In the genomic region with DNA sequence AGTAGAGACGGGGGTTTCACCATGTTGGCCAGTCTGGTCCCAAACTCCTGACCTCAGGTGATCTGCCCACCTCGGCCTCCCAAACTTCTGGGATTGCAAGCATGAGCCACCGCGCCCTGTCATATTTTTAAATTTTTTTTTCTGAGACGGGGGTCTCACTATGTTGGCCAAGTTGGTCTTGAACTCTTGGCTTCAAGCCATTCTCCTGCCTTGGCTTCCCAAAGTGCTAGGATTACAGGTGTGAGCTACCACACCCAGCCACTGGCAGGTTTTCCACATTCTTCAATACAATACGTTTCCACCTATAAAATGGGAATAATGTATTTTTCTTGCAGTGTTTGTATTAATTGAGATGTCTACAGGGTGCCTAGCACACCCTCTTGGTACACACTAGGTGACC, we compare ENCODE assay signal across 17 cellular contexts. TPM values are rescaled to one million over a fixed set of nuclear protein-coding genes. Genes with fewer than 3 reads are reported as not detected.
A peak's percentile ranks its signal among the peaks of the same experiment; 100 is the strongest.
DNase-seq lines count a peak whose midpoint lies in the region; ATAC-seq, FAIRE-seq and TF ChIP-seq lines count a peak whose summit lies in the region.
"Had no signal": no experiment of that assay in that cellular context is flagged by ENCODE, and none has a peak within 500 bp of the region (broad histone marks: within the 10 kb centered on the region; RNA-seq: fewer than 3 reads in every experiment).

No MANE protein-coding gene starts in this region.

- no peak overlapping the region for H3K9ac ChIP-seq in kidney (ENCODE audit: low read length in 2 of 2)
- H3K9ac ChIP-seq: KMS-11 had no signal

- no peak overlapping the region for H3K27ac ChIP-seq in kidney (ENCODE audit: low read depth in 2 of 2, low read length in 2 of 2)
- peak overlapping the region; percentile 86 to 91 for H3K27ac ChIP-seq in prostate gland
- H3K27ac ChIP-seq: A549, C4-2B, KMS-11 had no signal

- WGBS in prostate gland: 88% methylated on average over 6 of the region's 6 CpGs

- TF ChIP-seq CTCF in kidney (IDR thresholded peaks at IDR 0.05; ENCODE audit: borderline replicate concordance, extremely low read depth, insufficient read depth) (no peak), prostate gland (IDR thresholded peaks at IDR 0.05) (no peak)

- ATAC-seq in Right ventricle myocardium superior (ENCODE audit: poor library complexity): no peak
- no peak for ATAC-seq in Right ventricle myocardium inferior
- ATAC-seq in HG02763 (IDR thresholded peaks at IDR 0.05; ENCODE audit: unreplicated experiment): no peak
- ATAC-seq: A549 had no signal

- peak; percentile 4 for DNase-seq in Right ventricle myocardium superior
- DNase-seq in Right ventricle myocardium inferior (ENCODE audit: missing footprints): no peak
- peak; percentile 8 for DNase-seq in kidney
- DNase-seq in prostate gland (ENCODE audit: low spot score): no peak
- no peak for DNase-seq in NCI-H2227 treated with DMSO at 0.1 percent for 48 hours (lab: John Stamatoyannopoulos, UW)
- DNase-seq in HCEC 1CT: no peak
- DNase-seq: AML-193; CD4-positive, alpha-beta memory T cell; DMS79 treated with DMSO at 0.1 percent for 48 hours; GF-D8; GOT3; H7 had no signal

- H3K9me3 ChIP-seq in kidney (ENCODE audit: control insufficient read depth in 1 of 2, low read length in 2 of 2) (no peaks in the 10 kb centered on the region), prostate gland (no peaks in the 10 kb centered on the region)
- H3K9me3 ChIP-seq: A549 had no signal

- no peak for TF ChIP-seq POLR2A in prostate gland (IDR thresholded peaks at IDR 0.05)

- H3K27me3 ChIP-seq in prostate gland (replicated peaks; ENCODE audit: insufficient read depth): no peaks in the 10 kb centered on the region

- no peaks in the 10 kb centered on the region for H3K36me3 ChIP-seq in kidney (ENCODE audit: control insufficient read depth in 1 of 2, insufficient read depth in 2 of 2, low read length in 2 of 2)
- H3K36me3 ChIP-seq in prostate gland: no peaks in the 10 kb centered on the region

- intact Hi-C loops in Right ventricle myocardium superior (cut with DNase I) (no loop called here), Right ventricle myocardium inferior (cut with DNase I) (no loop called here), kidney (cut with DNase I) (no loop called here), prostate gland (cut with DNase I) (no loop called here)

- H3K4me1 ChIP-seq in kidney (ENCODE audit: control insufficient read depth in 1 of 2, insufficient read depth in 1 of 2, low read depth in 1 of 2, low read length in 2 of 2) (peaks cover 5 to 7% of the 10 kb centered on the region in 2 donors), prostate gland (replicated peaks) (peaks cover 10% of the 10 kb centered on the region)

- FAIRE-seq in kidney (lab: Jason Lieb, UNC): no peak
- FAIRE-seq: A549 had no signal

- no peak overlapping the region for H3K4me3 ChIP-seq in kidney (ENCODE audit: low read length in 2 of 2)
- H3K4me3 ChIP-seq in prostate gland: no peak overlapping the region
- H3K4me3 ChIP-seq: A549 had no signal

RNA-seq across cellular contexts. Expression of gene LEFTY1, which starts 3.4 kb away (rescaled TPM):
- total RNA-seq in Right ventricle myocardium superior (0.13 TPM), Right ventricle myocardium inferior (not detected), kidney (8.6 TPM), prostate gland (1 to 10 TPM; 1.7 to 2.0 TPM)
- polyA plus RNA-seq in kidney (ENCODE audit: insufficient read depth, low read depth, low replicate concordance): 0.41 TPM
- polyA plus RNA-seq: CD4-positive, alpha-beta memory T cell had no signal

RNA-seq across cellular contexts. Expression of gene TMEM63A, which starts 10.1 kb away (rescaled TPM):
- 37.0 TPM for total RNA-seq in Right ventricle myocardium superior
- 30.6 TPM for total RNA-seq in Right ventricle myocardium inferior
- total RNA-seq in kidney: 159 TPM
- polyA plus RNA-seq in kidney (ENCODE audit: insufficient read depth, low read depth, low replicate concordance): 25.5 TPM
- total RNA-seq in prostate gland: 100 to 1,000 TPM; 141 to 192 TPM

RNA-seq across cellular contexts. Expression of gene PYCR2, which starts 31.7 kb away (rescaled TPM):
- total RNA-seq in Right ventricle myocardium superior (60.3 TPM), Right ventricle myocardium inferior (58.6 TPM), kidney (79.3 TPM), prostate gland (10 to 100 TPM; 70.8 to 80.2 TPM)
- polyA plus RNA-seq in kidney (ENCODE audit: insufficient read depth, low read depth, low replicate concordance): 72.4 TPM

RNA-seq across cellular contexts. Expression of gene LEFTY2, which starts 48.7 kb away (rescaled TPM):
- total RNA-seq in Right ventricle myocardium superior: 0.24 TPM
- 0.19 TPM for total RNA-seq in Right ventricle myocardium inferior
- 0.13 TPM for total RNA-seq in kidney
- polyA plus RNA-seq in kidney (ENCODE audit: insufficient read depth, low read depth, low replicate concordance): 0.28 TPM
- 1 to 10 TPM in 1 of 2 donors, not detected in 1; 7.9 TPM for total RNA-seq in prostate gland
- total RNA-seq: CD4-positive, alpha-beta memory T cell had no signal
- polyA plus RNA-seq: A549; BJ; CD4-positive, alpha-beta memory T cell had no signal

Comparison
In these comparisons a context has a peak if more than half of its experiments do, and no peak if none do; other contexts are left out.
1. DNase-seq: peak in Right ventricle myocardium superior (single experiment) and kidney (single experiment); none in Right ventricle myocardium inferior (single experiment), prostate gland (single experiment), NCI-H2227 treated with DMSO at 0.1 percent for 48 hours (single experiment) and HCEC 1CT (single experiment).
2. H3K27ac ChIP-seq: peak in prostate gland (2 of 2); none in kidney (0 of 2).